Comparison of ENCODE assay signal across 16 cellular contexts in the genomic region with DNA sequence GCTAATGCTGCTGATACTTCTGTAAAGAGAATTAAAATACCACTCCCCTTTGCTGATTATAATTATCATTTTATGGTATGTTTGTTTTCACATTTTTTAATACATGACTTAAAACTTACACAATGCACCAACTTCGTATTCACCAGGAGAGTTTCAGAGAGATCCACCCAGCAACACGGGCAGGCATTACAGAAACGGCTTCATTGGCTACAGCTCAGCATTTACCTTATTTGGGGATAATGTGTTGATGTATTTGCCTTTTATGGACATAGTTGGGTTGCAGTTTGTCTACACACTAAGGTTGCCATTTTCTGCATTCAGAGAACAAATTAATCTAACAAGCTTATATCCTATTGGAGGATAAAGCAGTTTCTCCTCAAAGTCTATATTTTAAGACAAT.
"Had no signal": no experiment of that assay in that cellular context is flagged by ENCODE, and none has a peak within 500 bp of the region (broad histone marks: within the 10 kb centered on the region; RNA-seq: fewer than 3 reads in every experiment).

No MANE protein-coding gene starts in this region.

- H3K9me3 ChIP-seq: sigmoid colon had no signal

- H3K27me3 ChIP-seq: esophagus squamous epithelium, heart right ventricle, sigmoid colon, stomach had no signal

- H3K27ac ChIP-seq: esophagus squamous epithelium, heart right ventricle, sigmoid colon, stomach had no signal

- H3K36me3 ChIP-seq: esophagus squamous epithelium, heart right ventricle, sigmoid colon, stomach had no signal

- ATAC-seq: activated CD4-positive, CD25-positive, alpha-beta regulatory T cell treated with anti-CD3 and anti-CD28 coated beads, Interleukin-2, amount 50 U/mL, for 24 hours; activated CD8-positive, alpha-beta T cell treated with anti-CD3 and anti-CD28 coated beads, Interleukin-2, amount 10 ng/mL, durations not matched to agents 7 days and 5 days; effector memory CD8-positive, alpha-beta T cell; heart right ventricle; left ventricle myocardium superior; stimulated activated effector memory CD8-positive, alpha-beta T cell treated with anti-CD3 and anti-CD28 coated beads, Interleukin-12 subunit alpha, Interleukin-12 subunit beta, amount 100 ng/mL, for 72 hours had no signal

- DNase-seq: activated CD4-positive, alpha-beta T cell treated with anti-CD3 and anti-CD28 coated beads, Interleukin-2, amount 10 ng/mL, durations not matched to agents 7 days and 5 days; activated CD8-positive, alpha-beta T cell treated with anti-CD3 and anti-CD28 coated beads, Interleukin-2, amount 10 ng/mL, durations not matched to agents 7 days and 5 days; activated naive CD4-positive, alpha-beta T cell treated with anti-CD3 and anti-CD28 coated beads for 36 hours; activated T-cell treated with anti-CD3 and anti-CD28 coated beads, Interleukin-2, amount 50 U/mL, for 24 hours; caudate nucleus; effector memory CD8-positive, alpha-beta T cell; esophagus squamous epithelium; heart right ventricle; left ventricle myocardium superior; occipital lobe; posterior cingulate gyrus; sigmoid colon; stimulated activated CD4-positive, alpha-beta T cell treated with anti-CD3 and anti-CD28 coated beads, Interleukin-4, amount 100 ng/mL, for 24 hours; stomach had no signal

- H3K4me3 ChIP-seq: esophagus squamous epithelium, heart right ventricle, sigmoid colon, stomach had no signal

- H3K4me1 ChIP-seq: esophagus squamous epithelium, heart right ventricle, sigmoid colon, stomach had no signal
